Comparison of ENCODE assay signal across 8 cellular contexts in genomic region chr11:120563698-120564572, GRCh38. TPM values are rescaled to one million over a fixed set of nuclear protein-coding genes. Genes with fewer than 3 reads are reported as not detected.
DNase-seq lines count a peak whose midpoint lies in the region; TF ChIP-seq lines count a peak whose summit lies in the region.

No MANE protein-coding gene starts in this region.

- H3K9me2 ChIP-seq in hepatocyte (replicated peaks; ENCODE audit: insufficient read depth) = no peaks in the 10 kb centered on the region

- intact Hi-C loops in prostate gland (cut with DNase I) = no loop called here

- WGBS in hepatocyte (ENCODE audit: low lambda C conversion rate, missing lambda C conversion rate) = 6% methylated on average over 53 of the region's 53 CpGs
- WGBS in prostate gland = 22% methylated on average over 53 of the region's 53 CpGs

- peak overlapping the region; percentile 97 for H3K4me2 ChIP-seq in hepatocyte

- H3K4me1 ChIP-seq in Peyer's patch (peaks cover 0 to 12% (median 4%) of the 10 kb centered on the region in 4 donors), hepatocyte (ENCODE audit: insufficient read depth) (peaks cover 15% of the 10 kb centered on the region), prostate gland (replicated peaks) (no peaks in the 10 kb centered on the region)

- DNase-seq in GM12865 (ENCODE audit: low read depth) (no peak), Peyer's patch (no peak), hepatocyte (ENCODE audit: low spot score) (peak; percentile 71), prostate gland (ENCODE audit: low spot score) (no peak), HK-2 (ENCODE audit: unreplicated experiment) (no peak), MG63 (no peak), NCI-H2196 treated with DMSO at 0.1 percent for 48 hours (lab: John Stamatoyannopoulos, UW; ENCODE audit: unreplicated experiment) (no peak)
- DNase-seq in activated CD4-positive, CD25-positive, alpha-beta regulatory T cell (lab: John Stamatoyannopoulos, UW) = no peak

- peaks cover 0 to 14% of the 10 kb centered on the region in 2 donors for H3K27me3 ChIP-seq in Peyer's patch
- H3K27me3 ChIP-seq in hepatocyte = peaks cover 46% of the 10 kb centered on the region
- H3K27me3 ChIP-seq in prostate gland (replicated peaks; ENCODE audit: insufficient read depth) = no peaks in the 10 kb centered on the region
- H3K27me3 ChIP-seq in MG63 = no peaks in the 10 kb centered on the region

- no peaks in the 10 kb centered on the region for H3K9me3 ChIP-seq in Peyer's patch
- no peaks in the 10 kb centered on the region for H3K9me3 ChIP-seq in hepatocyte (ENCODE audit: low read depth)
- no peaks in the 10 kb centered on the region for H3K9me3 ChIP-seq in prostate gland
- H3K9me3 ChIP-seq in MG63 = no peaks in the 10 kb centered on the region

- H2AFZ ChIP-seq in hepatocyte = peak overlapping the region; percentile 56

- H3K79me2 ChIP-seq in hepatocyte = no peaks in the 10 kb centered on the region

- TF ChIP-seq CTCF in GM12865 (IDR thresholded peaks at IDR 0.05; ENCODE audit: insufficient read depth, low read depth, low read length, missing control alignments) (no peak), Peyer's patch (IDR thresholded peaks at IDR 0.05) (no peak), hepatocyte (IDR thresholded peaks at IDR 0.05; ENCODE audit: poor library complexity) (no peak), prostate gland (IDR thresholded peaks at IDR 0.05) (no peak)

- H4K20me1 ChIP-seq in hepatocyte (ENCODE audit: insufficient read depth, poor library complexity, severe bottlenecking) = no peaks in the 10 kb centered on the region

- peak overlapping the region; percentile 33; the same call in 1 of the 2 replicates for H3K4me3 ChIP-seq in GM12865 (ENCODE audit: low read depth, low read length)
- peak overlapping the region in 3 of 4 donors; percentile 30 to 39 (median 30) for H3K4me3 ChIP-seq in Peyer's patch
- H3K4me3 ChIP-seq in hepatocyte = peak overlapping the region; percentile 29
- H3K4me3 ChIP-seq in prostate gland = peak overlapping the region; percentile 21 to 24
- no peak overlapping the region for H3K4me3 ChIP-seq in MG63

- no peak overlapping the region for H3K27ac ChIP-seq in Peyer's patch
- H3K27ac ChIP-seq in hepatocyte = no peak overlapping the region
- no peak overlapping the region for H3K27ac ChIP-seq in prostate gland

- TF ChIP-seq POLR2A in Peyer's patch (IDR thresholded peaks at IDR 0.05) (no peak), prostate gland (IDR thresholded peaks at IDR 0.05) (no peak)

- H3K36me3 ChIP-seq in Peyer's patch = no peaks in the 10 kb centered on the region
- H3K36me3 ChIP-seq in hepatocyte (replicated peaks; ENCODE audit: insufficient read depth, low read depth) = no peaks in the 10 kb centered on the region
- H3K36me3 ChIP-seq in prostate gland = no peaks in the 10 kb centered on the region
- no peaks in the 10 kb centered on the region for H3K36me3 ChIP-seq in MG63

RNA-seq across cellular contexts. Expression of gene GRIK4, which starts 52.4 kb away (rescaled TPM):
- total RNA-seq in Peyer's patch (1 to 10 TPM in 1 of 4 donors, under 1 TPM in 1, not detected in 2; 0.40 to 2.5 TPM), hepatocyte (1.5 and 1.6 TPM in 2 replicates), prostate gland (1 to 10 TPM in 1 of 2 donors, under 1 TPM in 1; 0.05 to 1.7 TPM)
- polyA plus RNA-seq in hepatocyte = 0.95 and 2.3 TPM in 2 replicates
- total RNA-seq in MG63 (2014; rRNA removed; shearing (Covaris generic); ENCODE audit: low replicate concordance) = not detected in 2 replicates
